In genomic region chr2:186761814-186762213, GRCh38 we compare ENCODE assay signal across 26 cellular contexts.
DNase-seq lines count a peak whose midpoint lies in the region; ATAC-seq, FAIRE-seq and TF ChIP-seq lines count a peak whose summit lies in the region.
"Had no signal": no experiment of that assay in that cellular context is flagged by ENCODE, and none has a peak within 500 bp of the region (broad histone marks: within the 10 kb centered on the region; RNA-seq: fewer than 3 reads in every experiment).

No MANE protein-coding gene starts in this region.

- no peak overlapping the region for H3K14ac ChIP-seq in IMR-90 (replicated peaks; ENCODE audit: low read depth, low read length)

- no peaks in the 10 kb centered on the region for H3K9me1 ChIP-seq in IMR-90 (ENCODE audit: insufficient read depth, low read length)

- no peak overlapping the region for H3K4ac ChIP-seq in IMR-90 (ENCODE audit: low read depth, low read length)

- H3K9me3 Mint-ChIP-seq in endothelial cell (ENCODE audit: unreplicated experiment), result no peaks in the 10 kb centered on the region
- peaks cover 0 to 6% (median 0%) of the 10 kb centered on the region in 11 donors for H3K9me3 Mint-ChIP-seq in naive thymus-derived CD4-positive, alpha-beta T cell
- H3K9me3 Mint-ChIP-seq: CD4-positive, alpha-beta T cell; CD8-positive, alpha-beta T cell had no signal

- no peak overlapping the region for H4K8ac ChIP-seq in IMR-90 (ENCODE audit: low read depth in 2 of 2, low read length in 2 of 2)

- no peaks in the 10 kb centered on the region for H3K9me3 ChIP-seq in A549
- no peaks in the 10 kb centered on the region for H3K9me3 ChIP-seq in IMR-90 (ENCODE audit: control insufficient read depth, insufficient read depth, low read length)
- no peaks in the 10 kb centered on the region for H3K9me3 ChIP-seq in naive thymus-derived CD4-positive, alpha-beta T cell (ENCODE audit: control insufficient read depth in 2 of 3, low read length in 3 of 3)
- H3K9me3 ChIP-seq: BLaER1 treated with 17β-estradiol and CSF1 and Interleukin-3, amounts not matched to agents 10 nM and 100 nM; Caco-2 had no signal

- H2AFZ ChIP-seq in IMR-90 (replicated peaks; ENCODE audit: low read length, poor library complexity), result no peak overlapping the region

- no peaks in the 10 kb centered on the region for H4K20me1 ChIP-seq in IMR-90 (ENCODE audit: insufficient read depth, low read length)
- H4K20me1 ChIP-seq: BLaER1 treated with 17β-estradiol and CSF1 and Interleukin-3, amounts not matched to agents 10 nM and 100 nM had no signal

- dilution Hi-C loops in IMR-90 (cut with HindIII; ENCODE audit: low sequenced_read_pairs, unreplicated experiment), result no loop called here

- no peak for ATAC-seq in A549
- ATAC-seq in IMR-90 (ENCODE audit: low read depth), result no peak
- no peak for ATAC-seq in naive thymus-derived CD4-positive, alpha-beta T cell
- ATAC-seq: CD8-positive, alpha-beta T cell; GM12878 had no signal

- 92% methylated on average over 6 of the region's 6 CpGs for WGBS in A549 (ENCODE audit: missing lambda C conversion rate)
- 93% methylated on average over 2 of the region's 6 CpGs; no CpG with 5 or more reads in 1 of the 2 experiments for WGBS in IMR-90 (ENCODE audit: extremely low coverage in 2 of 2, insufficient read length in 1 of 2), 2 experiments

- TF ChIP-seq EP300 in A549 (IDR thresholded peaks at IDR 0.05), result no peak

- H3K4me1 ChIP-seq in A549 (no peaks in the 10 kb centered on the region), IMR-90 (ENCODE audit: control insufficient read depth, insufficient read depth, low read length) (no peaks in the 10 kb centered on the region)
- no peaks in the 10 kb centered on the region for H3K4me1 ChIP-seq in naive thymus-derived CD4-positive, alpha-beta T cell (ENCODE audit: control insufficient read depth in 2 of 2, insufficient read depth in 2 of 2, low read length in 2 of 2)
- H3K4me1 ChIP-seq: BLaER1 treated with 17β-estradiol and CSF1 and Interleukin-3, amounts not matched to agents 10 nM and 100 nM had no signal

- BruUV-seq in IMR-90 (replicated peaks; lab: Mats Ljungman, UMichigan), result no TSS peak

- H3K4me3 ChIP-seq in A549, result no peak overlapping the region
- no peak overlapping the region for H3K4me3 ChIP-seq in IMR-90 (ENCODE audit: insufficient read depth, low read depth, low read length)
- H3K4me3 ChIP-seq in naive thymus-derived CD4-positive, alpha-beta T cell (ENCODE audit: low read length), result no peak overlapping the region
- H3K4me3 ChIP-seq: BLaER1 treated with 17β-estradiol and CSF1 and Interleukin-3, amounts not matched to agents 10 nM and 100 nM; GM12878 had no signal

- H3K36me3 ChIP-seq in IMR-90 (ENCODE audit: control insufficient read depth, insufficient read depth, low read length), result peaks cover 8% of the 10 kb centered on the region; the same call in 1 of the 2 replicates
- no peaks in the 10 kb centered on the region for H3K36me3 ChIP-seq in naive thymus-derived CD4-positive, alpha-beta T cell (ENCODE audit: control insufficient read depth in 2 of 3, insufficient read depth in 3 of 3, low read length in 3 of 3)

- H4K91ac ChIP-seq in IMR-90 (ENCODE audit: insufficient read depth, low read depth, low read length), result no peak overlapping the region

- H2AK9ac ChIP-seq in IMR-90 (replicated peaks; ENCODE audit: low read depth, low read length, poor library complexity), result no peak overlapping the region

- no peak for FAIRE-seq in A549 (lab: Jason Lieb, UNC)
- FAIRE-seq: A204.1, D721Med, GM12878, GM12892, GM18507 had no signal

- no peaks in the 10 kb centered on the region for H3K27me3 ChIP-seq in IMR-90 (ENCODE audit: control insufficient read depth, insufficient read depth, low read length)
- no peaks in the 10 kb centered on the region for H3K27me3 ChIP-seq in naive thymus-derived CD4-positive, alpha-beta T cell (ENCODE audit: control insufficient read depth in 2 of 2, insufficient read depth in 2 of 2, low read length in 2 of 2)
- H3K27me3 ChIP-seq: BLaER1 treated with 17β-estradiol and CSF1 and Interleukin-3, amounts not matched to agents 10 nM and 100 nM had no signal

- CTCF ChIA-PET in A549 (lab: Yijun Ruan, JAX), result no interaction called here
- CTCF ChIA-PET in IMR-90 (lab: Yijun Ruan, JAX), result no interaction called here
- CTCF ChIA-PET in naive thymus-derived CD4-positive, alpha-beta T cell (lab: Charles Lee), result no interaction called here

- TF ChIP-seq RAD21 in A549 (conservative IDR thresholded peaks at IDR 0.05 in 1 of 2, IDR thresholded peaks at IDR 0.05 in 1 of 2) (no peak), IMR-90 (IDR thresholded peaks at IDR 0.05; ENCODE audit: low read length) (no peak)

- H2BK15ac ChIP-seq in IMR-90 (ENCODE audit: low read depth, low read length), result no peak overlapping the region

- H3K79me1 ChIP-seq in IMR-90 (ENCODE audit: low read depth in 1 of 2, low read length in 2 of 2), result no peaks in the 10 kb centered on the region

- H4K5ac ChIP-seq in IMR-90 (ENCODE audit: low read depth, low read length), result no peak overlapping the region

- H3K18ac ChIP-seq in IMR-90 (ENCODE audit: low read depth, low read length), result no peak overlapping the region

- H3K4me1 Mint-ChIP-seq in endothelial cell (ENCODE audit: unreplicated experiment), result peaks cover 5% of the 10 kb centered on the region
- H3K4me1 Mint-ChIP-seq in naive thymus-derived CD4-positive, alpha-beta T cell, result no peaks in the 10 kb centered on the region
- H3K4me1 Mint-ChIP-seq: B cell had no signal

- peaks cover 19% of the 10 kb centered on the region for H3K36me3 Mint-ChIP-seq in endothelial cell (ENCODE audit: low read depth, unreplicated experiment)
- no peaks in the 10 kb centered on the region for H3K36me3 Mint-ChIP-seq in naive thymus-derived CD4-positive, alpha-beta T cell
- H3K36me3 Mint-ChIP-seq: CD8-positive, alpha-beta T cell had no signal

- no peak overlapping the region for H2BK20ac ChIP-seq in IMR-90 (ENCODE audit: low read depth, low read length)

- H3K4me3 Mint-ChIP-seq in endothelial cell (ENCODE audit: unreplicated experiment), result peak overlapping the region; percentile 61
- H3K4me3 Mint-ChIP-seq in naive thymus-derived CD4-positive, alpha-beta T cell, result no peak overlapping the region
- H3K4me3 Mint-ChIP-seq: B cell; CD4-positive, alpha-beta T cell; CD8-positive, alpha-beta T cell had no signal

- no peak overlapping the region for H3K23ac ChIP-seq in IMR-90 (ENCODE audit: low read depth, low read length)

- no peak overlapping the region for H3K27ac Mint-ChIP-seq in endothelial cell (ENCODE audit: unreplicated experiment)
- H3K27ac Mint-ChIP-seq in naive thymus-derived CD4-positive, alpha-beta T cell, result no peak overlapping the region
- H3K27ac Mint-ChIP-seq: B cell; CD4-positive, alpha-beta T cell; CD8-positive, alpha-beta T cell had no signal

- no peak overlapping the region for H3K9ac ChIP-seq in IMR-90 (ENCODE audit: low read depth, low read length)
- H3K9ac ChIP-seq: BLaER1 treated with 17β-estradiol and CSF1 and Interleukin-3, amounts not matched to agents 10 nM and 100 nM had no signal

- H3K27me3 Mint-ChIP-seq in endothelial cell (ENCODE audit: unreplicated experiment), result no peaks in the 10 kb centered on the region
- peaks cover 0 to 27% (median 9%) of the 10 kb centered on the region in 5 donors for H3K27me3 Mint-ChIP-seq in naive thymus-derived CD4-positive, alpha-beta T cell
- H3K27me3 Mint-ChIP-seq: B cell had no signal

- no peak overlapping the region for H3K4me2 ChIP-seq in A549
- no peak overlapping the region for H3K4me2 ChIP-seq in IMR-90 (ENCODE audit: low read depth, low read length)
- H3K4me2 ChIP-seq: BLaER1 treated with 17β-estradiol and CSF1 and Interleukin-3, amounts not matched to agents 10 nM and 100 nM had no signal

- H2BK5ac ChIP-seq in IMR-90 (ENCODE audit: low read depth, low read length, poor library complexity, severe bottlenecking), result no peak overlapping the region

- TF ChIP-seq CTCF in A549 (IDR thresholded peaks at IDR 0.05) (no peak), IMR-90 (conservative IDR thresholded peaks at IDR 0.05; ENCODE audit: low read depth, low read length) (no peak), endothelial cell (IDR thresholded peaks at IDR 0.05; ENCODE audit: unreplicated experiment) (no peak)

- in situ Hi-C loops in IMR-90 (cut with MboI; ENCODE audit: low sequenced_read_pairs), result no loop called here

- no peak overlapping the region for H2AK5ac ChIP-seq in IMR-90 (ENCODE audit: low read depth, low read length)

- DNase-seq in A549 (ENCODE audit: low read depth in 1 of 2, low spot score in 1 of 2), result no peak
- DNase-seq in IMR-90, result no peak
- DNase-seq in endothelial cell (ENCODE audit: low spot score), result no peak
- DNase-seq in NCI-H526 (lab: John Stamatoyannopoulos, UW), result no peak
- no peak for DNase-seq in SW 1271 (lab: John Stamatoyannopoulos, UW)
- no peak for DNase-seq in naive thymus-derived CD4-positive, alpha-beta T cell
- DNase-seq: 8988T; AML-193; Caco-2; Calu3; CD4-positive, alpha-beta T cell; CD8-positive, alpha-beta T cell; DMS153; DMS53; DMS79; DND-41; EL; GDM1 had no signal

- H3K27ac ChIP-seq in A549 (no peak overlapping the region), IMR-90 (ENCODE audit: insufficient read depth, low read length) (no peak overlapping the region)
- H3K27ac ChIP-seq in naive thymus-derived CD4-positive, alpha-beta T cell (ENCODE audit: low read depth, low read length), result no peak overlapping the region
- H3K27ac ChIP-seq: BLaER1 treated with 17β-estradiol and CSF1 and Interleukin-3, amounts not matched to agents 10 nM and 100 nM; C4-2B had no signal

- H3K56ac ChIP-seq in IMR-90 (ENCODE audit: extremely low read depth, insufficient read depth, low read length), result no peak overlapping the region

- TF ChIP-seq POLR2A in A549 (IDR thresholded peaks at IDR 0.05; ENCODE audit: low read length) (no peak), IMR-90 (IDR thresholded peaks at IDR 0.05; ENCODE audit: low read depth, low read length) (no peak)

- intact Hi-C loops in IMR-90 (cut with micrococcal nuclease), result no loop called here
- intact Hi-C loops in naive thymus-derived CD4-positive, alpha-beta T cell (cut with micrococcal nuclease), result no loop called here

- POLR2A ChIA-PET in A549 (lab: Yijun Ruan, JAX), result no interaction called here
- POLR2A ChIA-PET in IMR-90 (lab: Charles Lee; ENCODE audit: unreplicated experiment), result no interaction called here
- POLR2A ChIA-PET in naive thymus-derived CD4-positive, alpha-beta T cell (lab: Charles Lee), result no interaction called here

- no peak overlapping the region for H2BK120ac ChIP-seq in IMR-90 (ENCODE audit: low read depth, low read length)

TF ChIP-seq in A549, 52 proteins besides CTCF, POLR2A, EP300 and RAD21 (continues in another document):
- TF ChIP-seq MAX (IDR thresholded peaks at IDR 0.05), result no peak
- no peak for TF ChIP-seq ZFP36 (IDR thresholded peaks at IDR 0.05; ENCODE audit: borderline replicate concordance, partially characterized antibody)

TF ChIP-seq in IMR-90, 13 proteins besides CTCF, POLR2A, EP300 and RAD21:
- TF ChIP-seq MAFK (IDR thresholded peaks at IDR 0.05; ENCODE audit: low read depth, low read length), result peak; percentile 54
- TF ChIP-seq USF2 (IDR thresholded peaks at IDR 0.05; ENCODE audit: low read depth, low read length), result no peak
